Comparison of ENCODE assay signal across 8 cellular contexts in the genomic region with DNA sequence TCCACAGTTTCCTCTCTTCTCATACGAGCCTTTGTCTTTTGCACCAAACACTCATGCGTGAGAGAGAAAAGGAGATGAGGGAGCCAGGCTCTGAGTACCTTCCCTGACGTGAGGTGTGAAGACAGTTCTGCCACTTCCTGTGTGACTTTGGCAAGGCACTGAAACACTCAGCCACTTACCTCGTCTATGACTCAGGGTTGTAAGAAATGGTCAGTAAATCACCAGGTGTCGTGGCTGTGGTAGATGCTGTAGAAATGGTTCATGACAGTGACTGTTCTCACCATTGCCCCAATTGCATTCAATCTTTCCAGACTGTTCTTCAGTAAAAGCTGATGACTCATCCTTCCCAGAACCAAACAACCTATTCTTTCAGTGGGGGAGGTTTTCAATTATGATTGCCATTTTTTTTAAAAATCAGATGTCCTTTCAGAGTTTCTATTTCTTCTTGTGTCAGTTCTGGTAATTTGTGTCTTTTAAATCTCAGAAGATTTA. TPM values are rescaled to one million over a fixed set of nuclear protein-coding genes. Genes with fewer than 3 reads are reported as not detected.
A peak's percentile ranks its signal among the peaks of the same experiment; 100 is the strongest.
DNase-seq lines count a peak whose midpoint lies in the region; ATAC-seq and TF ChIP-seq lines count a peak whose summit lies in the region.

No MANE protein-coding gene starts in this region.

- no peak overlapping the region for H2AFZ ChIP-seq in OCI-LY7 (ENCODE audit: low read length)

- H3K4me1 ChIP-seq in OCI-LY7 (ENCODE audit: insufficient read depth, low read length, poor library complexity, severe bottlenecking) = peaks cover 8% of the 10 kb centered on the region

- peaks cover 24% of the 10 kb centered on the region for H3K4me1 Mint-ChIP-seq in activated CD4-positive, alpha-beta T cell treated with anti-CD3 and anti-CD28 coated beads for 36 hours

- peak overlapping the region; percentile 90 for H3K27ac Mint-ChIP-seq in activated CD4-positive, alpha-beta T cell treated with anti-CD3 and anti-CD28 coated beads for 36 hours

- H3K9me2 ChIP-seq in OCI-LY7 (ENCODE audit: insufficient read depth, low read length) = no peaks in the 10 kb centered on the region

- H3K79me2 ChIP-seq in OCI-LY7 (ENCODE audit: insufficient read depth, low read depth, low read length) = no peaks in the 10 kb centered on the region

- no TSS peak for BruUV-seq in OCI-LY7 (replicated peaks; lab: Mats Ljungman, UMichigan)

- H3K4me3 ChIP-seq in OCI-LY7 (ENCODE audit: low read depth, low read length, poor library complexity, severe bottlenecking) = no peak overlapping the region

- peaks cover 11% of the 10 kb centered on the region for H3K36me3 Mint-ChIP-seq in activated CD4-positive, alpha-beta T cell treated with anti-CD3 and anti-CD28 coated beads for 36 hours (ENCODE audit: low read depth)

- H3K36me3 ChIP-seq in OCI-LY7 (ENCODE audit: insufficient read depth, low read length) = no peaks in the 10 kb centered on the region

- no peak for TF ChIP-seq CTCF in OCI-LY7 (conservative IDR thresholded peaks at IDR 0.05; ENCODE audit: low read length)

- CTCF ChIA-PET in activated CD4-positive, alpha-beta T cell treated with anti-CD3 and anti-CD28 coated beads for 36 hours (lab: Charles Lee) = interaction anchor here (1.2 kb wide), 1 partner anchor 11 kb away, joined by 5 read pairs; no protein-coding TSS in a partner anchor
- CTCF ChIA-PET in OCI-LY7 (lab: Charles Lee; ENCODE audit: unreplicated experiment) = no interaction called here

- POLR2A ChIA-PET in activated CD4-positive, alpha-beta T cell treated with anti-CD3 and anti-CD28 coated beads for 36 hours (lab: Charles Lee) = interaction anchor here (0.6 kb wide), 1 partner anchor 145 kb away, joined by 3 read pairs; no protein-coding TSS in a partner anchor
- POLR2A ChIA-PET in OCI-LY7 (lab: Charles Lee) = no interaction called here

- DNase-seq in activated CD4-positive, alpha-beta T cell treated with anti-CD3 and anti-CD28 coated beads for 36 hours = peak; percentile 82
- DNase-seq in activated CD4-positive, alpha-beta T cell treated with anti-CD3 and anti-CD28 coated beads for 1 hour = no peak
- DNase-seq in OCI-LY7 (ENCODE audit: low spot score) (peak; percentile 30), amniotic epithelial cell (ENCODE audit: low read depth) (peak; percentile 10), cerebellar cortex (ENCODE audit: low spot score) (no peak), NCI-H1694 (lab: John Stamatoyannopoulos, UW) (no peak)
- DNase-seq in stimulated activated CD8-positive, alpha-beta memory T cell treated with anti-CD3 and anti-CD28 coated beads, Interleukin-7, amount 100 ng/mL, for 4 hours (ENCODE audit: low read depth in 2 of 2) = peak; percentile 33 to 34

- H4K20me1 ChIP-seq in OCI-LY7 (ENCODE audit: insufficient read depth, low read length) = no peaks in the 10 kb centered on the region

- no peaks in the 10 kb centered on the region for H3K9me3 ChIP-seq in OCI-LY7 (ENCODE audit: low read length)

- H3K9me3 Mint-ChIP-seq in activated CD4-positive, alpha-beta T cell treated with anti-CD3 and anti-CD28 coated beads for 36 hours (ENCODE audit: low read depth) = peaks cover 20% of the 10 kb centered on the region

- H3K27me3 Mint-ChIP-seq in activated CD4-positive, alpha-beta T cell treated with anti-CD3 and anti-CD28 coated beads for 36 hours = peaks cover 3% of the 10 kb centered on the region

- no peak overlapping the region for H3K4me3 Mint-ChIP-seq in activated CD4-positive, alpha-beta T cell treated with anti-CD3 and anti-CD28 coated beads for 36 hours

- ATAC-seq in activated CD4-positive, alpha-beta T cell treated with anti-CD3 and anti-CD28 coated beads for 36 hours = peak; percentile 99
- ATAC-seq in GM19463 (IDR thresholded peaks at IDR 0.05; ENCODE audit: unreplicated experiment) = no peak

- intact Hi-C loops in activated CD4-positive, alpha-beta T cell treated with anti-CD3 and anti-CD28 coated beads for 36 hours (cut with DNase I, micrococcal nuclease) = loop anchor here (1.0 to 2.0 kb wide), 5 partner anchors 26 to 570 kb away; partner anchors contain the start of gene ACSF3 (in 1 of the 2)
- intact Hi-C loops in OCI-LY7 (cut with micrococcal nuclease; ENCODE audit: unreplicated experiment) = no loop called here

- no peak overlapping the region for H3K27ac ChIP-seq in OCI-LY7 (ENCODE audit: low read depth, low read length, poor library complexity, severe bottlenecking)

- no peak overlapping the region for H3K4me2 ChIP-seq in OCI-LY7 (ENCODE audit: low read length)

RNA-seq across cellular contexts. Expression of gene CBFA2T3, which starts 49.2 kb away (rescaled TPM):
- total RNA-seq in activated CD4-positive, alpha-beta T cell treated with anti-CD3 and anti-CD28 coated beads for 36 hours = under 1 TPM; 0.30 to 0.34 TPM
- 1.1 and 2.2 TPM in 2 replicates for total RNA-seq in OCI-LY7 (2014; rRNA removed; shearing (Covaris generic))
- total RNA-seq in OCI-LY7 (2022) = 30.8 and 48.0 TPM in 2 replicates

Comparison
In these comparisons a context has a peak if more than half of its experiments do, and no peak if none do; other contexts are left out.
1. DNase-seq: peak in activated CD4-positive, alpha-beta T cell treated with anti-CD3 and anti-CD28 coated beads for 36 hours (single experiment), OCI-LY7 (single experiment), amniotic epithelial cell (single experiment) and stimulated activated CD8-positive, alpha-beta memory T cell treated with anti-CD3 and anti-CD28 coated beads, Interleukin-7, amount 100 ng/mL, for 4 hours (2 of 2); none in activated CD4-positive, alpha-beta T cell treated with anti-CD3 and anti-CD28 coated beads for 1 hour (single experiment), cerebellar cortex (single experiment) and NCI-H1694 (single experiment).